In genomic region chr1:229007701-229008100, GRCh38 we compare ENCODE assay signal across 6 cellular contexts.
"Had no signal": no experiment of that assay in that cellular context is flagged by ENCODE, and none has a peak within 500 bp of the region (broad histone marks: within the 10 kb centered on the region; RNA-seq: fewer than 3 reads in every experiment).

No MANE protein-coding gene starts in this region.

- H3K4me3 ChIP-seq: GM23248, HAP-1 had no signal

- H3K4me1 ChIP-seq: HAP-1 had no signal

- H3K36me3 ChIP-seq: HAP-1 had no signal

- H2AFZ ChIP-seq: GM23248 had no signal

- DNase-seq: GM23248, GOT3, H7, IMR-90 had no signal

- H3K9ac ChIP-seq: GM23248 had no signal

- H3K9me3 ChIP-seq: HAP-1 had no signal

- H3K27ac ChIP-seq: GM23248 had no signal

- ATAC-seq: HCT116 had no signal
